Comparison of ENCODE assay signal across 1 cellular context in genomic region chr9:107942870-107943269, GRCh38.
TF ChIP-seq lines count a peak whose summit lies in the region.

No MANE protein-coding gene starts in this region.

TF ChIP-seq in GM23338, 12 proteins besides CTCF, POLR2A, EP300 and RAD21 (continued from another document):
- no peak for TF ChIP-seq ZNF462 (CRISPR knock-in tag; IDR thresholded peaks at IDR 0.05)
- no peak for TF ChIP-seq ZNF114 (CRISPR knock-in tag; IDR thresholded peaks at IDR 0.05)
- TF ChIP-seq, protein P1, sequence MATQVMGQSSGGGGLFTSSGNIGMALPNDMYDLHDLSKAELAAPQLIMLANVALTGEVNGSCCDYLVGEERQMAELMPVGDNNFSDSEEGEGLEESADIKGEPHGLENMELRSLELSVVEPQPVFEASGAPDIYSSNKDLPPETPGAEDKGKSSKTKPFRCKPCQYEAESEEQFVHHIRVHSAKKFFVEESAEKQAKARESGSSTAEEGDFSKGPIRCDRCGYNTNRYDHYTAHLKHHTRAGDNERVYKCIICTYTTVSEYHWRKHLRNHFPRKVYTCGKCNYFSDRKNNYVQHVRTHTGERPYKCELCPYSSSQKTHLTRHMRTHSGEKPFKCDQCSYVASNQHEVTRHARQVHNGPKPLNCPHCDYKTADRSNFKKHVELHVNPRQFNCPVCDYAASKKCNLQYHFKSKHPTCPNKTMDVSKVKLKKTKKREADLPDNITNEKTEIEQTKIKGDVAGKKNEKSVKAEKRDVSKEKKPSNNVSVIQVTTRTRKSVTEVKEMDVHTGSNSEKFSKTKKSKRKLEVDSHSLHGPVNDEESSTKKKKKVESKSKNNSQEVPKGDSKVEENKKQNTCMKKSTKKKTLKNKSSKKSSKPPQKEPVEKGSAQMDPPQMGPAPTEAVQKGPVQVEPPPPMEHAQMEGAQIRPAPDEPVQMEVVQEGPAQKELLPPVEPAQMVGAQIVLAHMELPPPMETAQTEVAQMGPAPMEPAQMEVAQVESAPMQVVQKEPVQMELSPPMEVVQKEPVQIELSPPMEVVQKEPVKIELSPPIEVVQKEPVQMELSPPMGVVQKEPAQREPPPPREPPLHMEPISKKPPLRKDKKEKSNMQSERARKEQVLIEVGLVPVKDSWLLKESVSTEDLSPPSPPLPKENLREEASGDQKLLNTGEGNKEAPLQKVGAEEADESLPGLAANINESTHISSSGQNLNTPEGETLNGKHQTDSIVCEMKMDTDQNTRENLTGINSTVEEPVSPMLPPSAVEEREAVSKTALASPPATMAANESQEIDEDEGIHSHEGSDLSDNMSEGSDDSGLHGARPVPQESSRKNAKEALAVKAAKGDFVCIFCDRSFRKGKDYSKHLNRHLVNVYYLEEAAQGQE (IDR thresholded peaks at IDR 0.05; ENCODE audit: unreplicated experiment), result no peak
- TF ChIP-seq EZH2 (IDR thresholded peaks at IDR 0.05; ENCODE audit: low read depth, unreplicated experiment), result no peak
- TF ChIP-seq POLR2AphosphoS5 (IDR thresholded peaks at IDR 0.05; ENCODE audit: low read depth), result no peak
- no peak for TF ChIP-seq ZNF331 (CRISPR knock-in tag; IDR thresholded peaks at IDR 0.05; ENCODE audit: low read depth)
- TF ChIP-seq CREB1 (CRISPR knock-in tag; IDR thresholded peaks at IDR 0.05; ENCODE audit: low read depth), result no peak
- no peak for TF ChIP-seq JUNB (IDR thresholded peaks at IDR 0.05; ENCODE audit: unreplicated experiment)
